ENCODE assay signal across 26 cellular contexts in the genomic region with DNA sequence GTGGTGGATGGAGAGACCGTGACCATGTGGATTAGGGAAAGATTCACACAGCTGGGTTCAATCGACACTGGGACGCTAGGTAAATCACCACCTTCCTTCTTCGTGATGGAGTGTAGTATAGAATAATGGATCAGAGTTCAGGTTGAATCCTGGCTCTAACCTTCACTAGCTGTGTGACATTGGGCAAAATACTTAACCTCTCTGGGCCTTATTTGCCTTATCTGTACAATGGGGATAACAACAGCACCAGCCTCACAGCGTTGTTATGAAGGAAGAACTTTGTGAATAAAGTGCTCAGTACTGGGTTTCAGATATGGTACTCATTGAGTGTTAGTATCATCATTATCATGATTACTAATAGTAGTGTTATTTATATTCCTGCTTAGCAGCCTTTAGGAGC.
"Had no signal": no experiment of that assay in that cellular context is flagged by ENCODE, and none has a peak within 500 bp of the region (broad histone marks: within the 10 kb centered on the region; RNA-seq: fewer than 3 reads in every experiment).

No MANE protein-coding gene starts in this region.

- H3K27me3 ChIP-seq: stomach, suprapubic skin, testis, thyroid gland, tibial artery, tibial nerve, transverse colon, upper lobe of left lung, upper lobe of right lung, uterus, vagina had no signal

- H3K4me1 ChIP-seq: suprapubic skin, testis, thyroid gland, tibial artery, tibial nerve, upper lobe of right lung, uterus, vagina had no signal

- DNase-seq: stimulated activated CD4-positive, alpha-beta T cell treated with anti-CD3 and anti-CD28 coated beads, Interleukin-2, amount 100 ng/mL, for 48 hours; stimulated activated CD4-positive, alpha-beta T cell treated with anti-CD3 and anti-CD28 coated beads, Interleukin-4, amount 100 ng/mL, for 1 hour; stimulated activated CD4-positive, alpha-beta T cell treated with anti-CD3 and anti-CD28 coated beads, Interleukin-4, amount 100 ng/mL, for 24 hours; stimulated activated CD4-positive, alpha-beta T cell treated with anti-CD3 and anti-CD28 coated beads, Interleukin-4, amount 100 ng/mL, for 4 hours; stimulated activated CD8-positive, alpha-beta memory T cell treated with anti-CD3 and anti-CD28 coated beads, Interleukin-4, amount 100 ng/mL, for 48 hours; stimulated activated naive B cell treated with anti-CD40 and anti-IgM and Interleukin-4, amounts not matched to agents 10 μg/mL and 1 μg/mL and 100 μg/mL, for 72 hours; stimulated activated naive CD4-positive, alpha-beta T cell; stimulated activated naive CD4-positive, alpha-beta T cell treated with Interleukin-2 at 50 U/mL for 16 hours; stimulated activated naive CD8-positive, alpha-beta T cell treated with anti-CD3 and anti-CD28 coated beads, Interleukin-15, amount 100 ng/mL, for 72 hours; stimulated activated naive CD8-positive, alpha-beta T cell treated with anti-CD3 and anti-CD28 coated beads, Interleukin-15, Interleukin-2, amounts not matched to agents 100 U/mL and 50 U/mL, for 24 hours; stomach; substantia nigra; testis; thyroid gland; tibial artery; transverse colon; upper lobe of right lung; uterus had no signal

- H3K27ac ChIP-seq: stomach, suprapubic skin, testis, thoracic aorta, thyroid gland, tibial artery, tibial nerve, transverse colon, upper lobe of left lung, upper lobe of right lung, uterus, vagina had no signal

- H3K9me3 ChIP-seq: stomach, suprapubic skin, testis, thoracic aorta, thyroid gland, tibial artery, tibial nerve, transverse colon, upper lobe of left lung, upper lobe of right lung, uterus, vagina had no signal

- H3K4me3 ChIP-seq: stomach, suprapubic skin, testis, thoracic aorta, thyroid gland, tibial artery, tibial nerve, transverse colon, upper lobe of left lung, upper lobe of right lung, uterus, vagina had no signal

- FAIRE-seq: urothelium cell line had no signal

- H3K36me3 ChIP-seq: stomach, suprapubic skin, thoracic aorta, thyroid gland, tibial artery, tibial nerve, transverse colon, upper lobe of left lung, upper lobe of right lung, uterus, vagina had no signal

- ATAC-seq: stimulated activated effector memory CD8-positive, alpha-beta T cell treated with anti-CD3 and anti-CD28 coated beads, Interleukin-12 subunit alpha, Interleukin-12 subunit beta, amount 100 ng/mL, for 72 hours; stimulated activated memory B cell treated with anti-CD40 and anti-IgM and Interleukin-4, amounts not matched to agents 10 μg/mL and 1 μg/mL and 100 μg/mL, for 72 hours; stimulated activated naive B cell treated with anti-CD40 and anti-IgM and Interleukin-4, amounts not matched to agents 10 μg/mL and 1 μg/mL and 100 μg/mL, for 72 hours; stimulated activated naive CD8-positive, alpha-beta T cell treated with anti-CD3 and anti-CD28 coated beads, Interleukin-15, amount 100 ng/mL, for 72 hours; stimulated activated naive CD8-positive, alpha-beta T cell treated with anti-CD3 and anti-CD28 coated beads, Interleukin-15, Interleukin-2, amounts not matched to agents 100 U/mL and 50 U/mL, for 24 hours; upper lobe of right lung had no signal
